ENCODE assay signal across 8 cellular contexts in the genomic region with DNA sequence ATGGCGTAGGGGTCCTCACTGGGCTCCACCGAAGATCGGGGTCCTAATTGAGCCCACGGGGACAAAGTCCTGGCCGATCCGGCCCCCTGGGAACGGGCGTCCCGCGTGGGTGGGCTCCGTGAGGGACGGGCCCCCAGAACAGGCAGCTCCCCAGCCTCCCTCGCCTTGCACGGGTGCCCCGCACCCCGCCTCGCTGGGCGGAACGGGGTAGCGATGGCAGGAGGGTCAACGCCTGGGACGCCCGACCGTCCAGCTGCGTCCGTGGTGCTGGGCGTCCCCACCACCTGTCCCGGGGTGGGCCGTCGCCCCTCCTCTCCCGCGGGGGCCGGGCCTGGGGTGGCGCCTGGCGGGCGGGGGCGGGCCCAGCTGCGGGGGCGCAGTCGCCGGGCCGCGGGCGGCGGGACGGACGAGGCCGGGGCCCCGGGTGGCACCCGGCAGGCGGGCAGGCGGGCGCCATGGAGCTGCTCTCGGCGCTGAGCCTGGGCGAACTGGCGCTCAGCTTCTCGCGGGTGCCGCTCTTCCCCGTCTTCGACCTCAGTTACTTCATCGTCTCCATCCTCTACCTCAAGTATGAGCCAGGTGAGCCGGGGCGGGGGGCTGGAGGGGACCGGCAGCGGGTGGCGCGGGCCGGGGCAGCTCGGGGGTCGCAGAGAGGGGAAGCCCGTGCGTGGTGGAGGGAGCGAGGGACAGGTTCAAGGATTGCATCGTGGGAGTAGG. TPM values are rescaled to one million over a fixed set of nuclear protein-coding genes. Genes with fewer than 3 reads are reported as not detected.
DNase-seq lines count a peak whose midpoint lies in the region; ATAC-seq and TF ChIP-seq lines count a peak whose summit lies in the region.

A gene with protein sequence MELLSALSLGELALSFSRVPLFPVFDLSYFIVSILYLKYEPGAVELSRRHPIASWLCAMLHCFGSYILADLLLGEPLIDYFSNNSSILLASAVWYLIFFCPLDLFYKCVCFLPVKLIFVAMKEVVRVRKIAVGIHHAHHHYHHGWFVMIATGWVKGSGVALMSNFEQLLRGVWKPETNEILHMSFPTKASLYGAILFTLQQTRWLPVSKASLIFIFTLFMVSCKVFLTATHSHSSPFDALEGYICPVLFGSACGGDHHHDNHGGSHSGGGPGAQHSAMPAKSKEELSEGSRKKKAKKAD (plus strand): TSS at position 377 of the 717 bp plus-strand sequence. CDS start 79 bp downstream, at position 456.

- ATAC-seq in sciatic nerve = peak; percentile 23
- no peak for ATAC-seq in HG03139 (IDR thresholded peaks at IDR 0.05; ENCODE audit: unreplicated experiment)

- TF ChIP-seq CTCF in adrenal gland (IDR thresholded peaks at IDR 0.05) (no peak), right atrium auricular region (IDR thresholded peaks at IDR 0.05) (no peak)

- H3K36me3 ChIP-seq in adrenal gland (replicated peaks in 1 of 2) (peaks cover 0 to 25% of the 10 kb centered on the region in 2 donors), right atrium auricular region (peaks cover 14% of the 10 kb centered on the region)

- WGBS in adrenal gland, 4 donors = 1 to 3% (median 1%) methylated on average over 10 to 76 of the region's 76 CpGs

- DNase-seq in Caki2 (ENCODE audit: low read depth) (peak; percentile 21), HEK293T (ENCODE audit: extremely low spot score) (peak; percentile 30), adrenal gland (peak; percentile 47 to 64 (median 60)), right atrium auricular region (ENCODE audit: low spot score) (no peak), sciatic nerve (ENCODE audit: low spot score) (peak; percentile 69), NCI-H187 treated with DMSO at 0.1 percent for 48 hours (lab: John Stamatoyannopoulos, UW) (no peak)

- H3K27me3 ChIP-seq in adrenal gland = no peaks in the 10 kb centered on the region
- H3K27me3 ChIP-seq in right atrium auricular region = no peaks in the 10 kb centered on the region

- intact Hi-C loops in adrenal gland (cut with DNase I) (no loop called here), sciatic nerve (cut with DNase I) (no loop called here)

- TF ChIP-seq POLR2A in Raji (IDR thresholded peaks at IDR 0.05; ENCODE audit: insufficient read depth, low read depth, low read length) (peak; percentile 75), adrenal gland (IDR thresholded peaks at IDR 0.05) (peak in 1 of 2 donors; percentile 34)

- in situ Hi-C loops in Caki2 (cut with HindIII; ENCODE audit: low pct_unique_long_range_greater_than_20kb, low sequenced_read_pairs) = no loop called here

- peak within 1 kb of the TSS; percentile 29 to 80 (median 66) for H3K4me3 ChIP-seq in adrenal gland
- peak within 1 kb of the TSS; percentile 78 to 82 for H3K4me3 ChIP-seq in right atrium auricular region

- H3K27ac ChIP-seq in adrenal gland (peak within 1 kb of the TSS; percentile 68 to 99 (median 80)), right atrium auricular region (peak within 1 kb of the TSS; percentile 94 to 95)

- CTCF ChIA-PET in HEK293T (lab: Yijun Ruan, JAX) = no interaction called here

- POLR2A ChIA-PET in HEK293T (lab: Yijun Ruan, JAX) = interaction anchor here (0.8 to 2.6 kb wide), 10 partner anchors 9 to 165 kb away, joined by 3 to 12 read pairs (median 6); a partner anchor contains a TSS

- peaks cover 7 to 19% of the 10 kb centered on the region in 2 donors for H3K4me1 ChIP-seq in adrenal gland (replicated peaks in 1 of 2)
- peaks cover 0 to 28% of the 10 kb centered on the region in 2 donors for H3K4me1 ChIP-seq in right atrium auricular region

- H3K9me3 ChIP-seq in adrenal gland (replicated peaks in 1 of 3) = no peaks in the 10 kb centered on the region
- no peaks in the 10 kb centered on the region for H3K9me3 ChIP-seq in right atrium auricular region

TF ChIP-seq in HEK293T, 16 proteins besides CTCF, POLR2A, EP300 and RAD21:
- TF ChIP-seq FOXK2 (IDR thresholded peaks at IDR 0.05) (no peak), BHLHE40 (IDR thresholded peaks at IDR 0.05; ENCODE audit: borderline replicate concordance) (no peak), SP1 (IDR thresholded peaks at IDR 0.05) (no peak), CTBP1 (IDR thresholded peaks at IDR 0.05; ENCODE audit: borderline replicate concordance) (no peak)
- TF ChIP-seq, protein P1, sequence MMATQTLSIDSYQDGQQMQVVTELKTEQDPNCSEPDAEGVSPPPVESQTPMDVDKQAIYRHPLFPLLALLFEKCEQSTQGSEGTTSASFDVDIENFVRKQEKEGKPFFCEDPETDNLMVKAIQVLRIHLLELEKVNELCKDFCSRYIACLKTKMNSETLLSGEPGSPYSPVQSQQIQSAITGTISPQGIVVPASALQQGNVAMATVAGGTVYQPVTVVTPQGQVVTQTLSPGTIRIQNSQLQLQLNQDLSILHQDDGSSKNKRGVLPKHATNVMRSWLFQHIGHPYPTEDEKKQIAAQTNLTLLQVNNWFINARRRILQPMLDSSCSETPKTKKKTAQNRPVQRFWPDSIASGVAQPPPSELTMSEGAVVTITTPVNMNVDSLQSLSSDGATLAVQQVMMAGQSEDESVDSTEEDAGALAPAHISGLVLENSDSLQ (IDR thresholded peaks at IDR 0.05) = no peak
TF ChIP-seq in HEK293T: peak in this region for 0.

RNA-seq across cellular contexts. Expression of the gene that starts here (rescaled TPM):
- total RNA-seq in Caki2 (2014; rRNA removed; shearing (Covaris generic); ENCODE audit: low replicate concordance) = 4.8 and 9.9 TPM in 2 replicates
- total RNA-seq in adrenal gland (10 to 100 TPM in 1 of 8 donors, 1 to 10 TPM in 7; 5.0 to 10.4 (median 6.7) TPM), right atrium auricular region (10 to 100 TPM; 12.1 to 14.5 TPM), sciatic nerve (3.5 TPM)
- polyA plus RNA-seq in adrenal gland = 1 to 10 TPM; 2.2 to 4.1 (median 3.3) TPM

Comparison
In these comparisons a context has a peak if more than half of its experiments do, and no peak if none do; other contexts are left out.
1. DNase-seq: peak in Caki2 (single experiment), HEK293T (single experiment), adrenal gland (7 of 7) and sciatic nerve (single experiment); none in right atrium auricular region (single experiment) and NCI-H187 treated with DMSO at 0.1 percent for 48 hours (single experiment).